24 cellular contexts compared by ENCODE assay signal in genomic region chr6:41783106-41783780, GRCh38. TPM values are rescaled to one million over a fixed set of nuclear protein-coding genes. Genes with fewer than 3 reads are reported as not detected.
"Had no signal": no experiment of that assay in that cellular context is flagged by ENCODE, and none has a peak within 500 bp of the region (broad histone marks: within the 10 kb centered on the region; RNA-seq: fewer than 3 reads in every experiment).

No MANE protein-coding gene starts in this region.

- H3K27ac ChIP-seq: testis had no signal

- H3K9me3 Mint-ChIP-seq: activated CD4-positive, alpha-beta memory T cell treated with anti-CD3 and anti-CD28 coated beads for 36 hours; activated naive CD8-positive, alpha-beta T cell treated with anti-CD3 and anti-CD28 coated beads for 36 hours; stimulated activated naive B cell treated with anti-CD40 and anti-IgM and Interleukin-4, amounts not matched to agents 10 μg/mL and 1 μg/mL and 100 μg/mL, for 72 hours had no signal

- H3K36me3 ChIP-seq: breast epithelium had no signal

- H3K4me3 ChIP-seq: breast epithelium, lung, testis, upper lobe of left lung had no signal

- H3K27ac Mint-ChIP-seq: activated CD4-positive, alpha-beta memory T cell treated with anti-CD3 and anti-CD28 coated beads for 36 hours; activated naive CD8-positive, alpha-beta T cell treated with anti-CD3 and anti-CD28 coated beads for 36 hours; naive thymus-derived CD4-positive, alpha-beta T cell; progenitor cell of endocrine pancreas; stimulated activated naive B cell treated with anti-CD40 and anti-IgM and Interleukin-4, amounts not matched to agents 10 μg/mL and 1 μg/mL and 100 μg/mL, for 72 hours; T-helper 17 cell had no signal

- DNase-seq: activated CD4-positive, alpha-beta memory T cell treated with anti-CD3 and anti-CD28 coated beads for 36 hours; activated CD4-positive, alpha-beta T cell treated with anti-CD3 and anti-CD28 coated beads for 4 hours; activated CD4-positive, CD25-positive, alpha-beta regulatory T cell; activated naive CD4-positive, alpha-beta T cell treated with Interleukin-2 at 50 U/mL for 16 hours; activated naive CD8-positive, alpha-beta T cell treated with anti-CD3 and anti-CD28 coated beads for 36 hours; activated T-cell treated with anti-CD3 and anti-CD28 coated beads, Interleukin-2, amount 50 U/mL, for 48 hours; dermis blood vessel endothelial cell; effector memory CD4-positive, alpha-beta T cell; kidney; naive thymus-derived CD4-positive, alpha-beta T cell; retina; stimulated activated CD4-positive, alpha-beta T cell treated with anti-CD3 and anti-CD28 coated beads, Interleukin-2, amount 100 ng/mL, for 48 hours; stimulated activated CD8-positive, alpha-beta memory T cell treated with anti-CD3 and anti-CD28 coated beads, Interleukin-4, amount 100 ng/mL, for 48 hours; stimulated activated naive B cell treated with anti-CD40 and anti-IgM and Interleukin-4, amounts not matched to agents 10 μg/mL and 1 μg/mL and 100 μg/mL, for 72 hours; T-helper 17 cell; testis; upper lobe of left lung had no signal

- H3K9me3 ChIP-seq: breast epithelium, testis, upper lobe of left lung had no signal

- H3K27me3 Mint-ChIP-seq: stimulated activated naive B cell treated with anti-CD40 and anti-IgM and Interleukin-4, amounts not matched to agents 10 μg/mL and 1 μg/mL and 100 μg/mL, for 72 hours had no signal

- ATAC-seq: left lobe of liver; naive thymus-derived CD4-positive, alpha-beta T cell; stimulated activated naive B cell treated with anti-CD40 and anti-IgM and Interleukin-4, amounts not matched to agents 10 μg/mL and 1 μg/mL and 100 μg/mL, for 72 hours; T-helper 17 cell had no signal

- H3K4me3 Mint-ChIP-seq: activated CD4-positive, alpha-beta memory T cell treated with anti-CD3 and anti-CD28 coated beads for 36 hours; activated naive CD8-positive, alpha-beta T cell treated with anti-CD3 and anti-CD28 coated beads for 36 hours; stimulated activated naive B cell treated with anti-CD40 and anti-IgM and Interleukin-4, amounts not matched to agents 10 μg/mL and 1 μg/mL and 100 μg/mL, for 72 hours; T-helper 17 cell had no signal

- H3K27me3 ChIP-seq: breast epithelium, testis, upper lobe of left lung had no signal

RNA-seq across cellular contexts. Expression of gene PRICKLE4, which starts 2.7 kb away (rescaled TPM):
- total RNA-seq: activated naive CD8-positive, alpha-beta T cell treated with anti-CD3 and anti-CD28 coated beads for 36 hours; T-helper 17 cell had no signal
- polyA plus RNA-seq: naive thymus-derived CD4-positive, alpha-beta T cell had no signal

RNA-seq across cellular contexts. Expression of gene PGC, which starts 36.0 kb away (rescaled TPM):
- total RNA-seq: activated CD4-positive, alpha-beta memory T cell treated with anti-CD3 and anti-CD28 coated beads for 36 hours; activated naive CD8-positive, alpha-beta T cell treated with anti-CD3 and anti-CD28 coated beads for 36 hours; astrocyte; dermis blood vessel endothelial cell; fibroblast of villous mesenchyme; kidney; naive thymus-derived CD4-positive, alpha-beta T cell; osteocyte; progenitor cell of endocrine pancreas; T-helper 17 cell had no signal
- polyA plus RNA-seq: naive thymus-derived CD4-positive, alpha-beta T cell had no signal
